Comparison of ENCODE assay signal across 9 cellular contexts in the genomic region with DNA sequence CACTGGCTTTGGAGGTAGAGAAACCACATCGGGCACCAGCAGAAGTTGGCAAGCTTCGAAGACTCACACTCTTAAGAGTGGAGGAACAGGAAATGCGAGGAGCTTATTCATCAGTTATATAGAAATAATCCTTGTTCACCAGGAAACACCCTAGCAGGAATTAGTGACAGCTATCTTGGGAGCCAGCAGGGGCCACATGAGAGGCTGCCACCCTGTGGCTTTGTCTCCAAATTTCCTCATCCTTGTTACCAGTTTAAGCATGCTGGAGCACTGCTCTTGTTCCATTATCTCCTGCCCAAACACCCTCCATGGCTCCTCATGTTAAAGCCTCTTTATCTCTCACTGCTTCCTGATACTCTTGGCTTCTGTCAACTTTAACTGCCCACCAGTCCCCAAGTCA.
DNase-seq lines count a peak whose midpoint lies in the region; ATAC-seq and TF ChIP-seq lines count a peak whose summit lies in the region.
"Had no signal": no experiment of that assay in that cellular context is flagged by ENCODE, and none has a peak within 500 bp of the region (broad histone marks: within the 10 kb centered on the region; RNA-seq: fewer than 3 reads in every experiment).

No MANE protein-coding gene starts in this region.

- no peaks in the 10 kb centered on the region for H3K9me3 ChIP-seq in HCT116 (ENCODE audit: control insufficient read depth in 1 of 2, insufficient read depth in 1 of 2, low read depth in 1 of 2, low read length in 2 of 2)

- POLR2A ChIA-PET in HCT116 (lab: Charles Lee) = no interaction called here

- intact Hi-C loops in HCT116 (cut with micrococcal nuclease) = loop anchor here (1.0 kb wide), 2 partner anchors 63 to 96 kb away; no protein-coding TSS in a partner anchor

- no peaks in the 10 kb centered on the region for H3K9me3 Mint-ChIP-seq in T-helper 2 cell treated with Interferon-gamma antibody and Interleukin-4, amounts not matched to agents 5 μg/mL and 100 μg/mL, for 36 hours
- H3K9me3 Mint-ChIP-seq: T-cell had no signal

- H4K20me1 ChIP-seq in HCT116 (ENCODE audit: insufficient read depth) = no peaks in the 10 kb centered on the region

- TF ChIP-seq POLR2A in HCT116 (IDR thresholded peaks at IDR 0.05; ENCODE audit: borderline replicate concordance, extremely low read depth, insufficient read depth, insufficient read length) (no peak), erythroblast (IDR thresholded peaks at IDR 0.05; ENCODE audit: low read length) (no peak)

- no peak overlapping the region for H3K27ac ChIP-seq in HCT116 (ENCODE audit: low read depth, low read length)

- H3K9me2 ChIP-seq in HCT116 (ENCODE audit: insufficient read depth) = no peaks in the 10 kb centered on the region

- peak; percentile 39 for DNase-seq in HCT116 (ENCODE audit: low read depth, low spot score)
- DNase-seq in OCI-M1 (lab: John Stamatoyannopoulos, UW) = peak; percentile 77
- peak; percentile 47 to 66 for DNase-seq in erythroblast (lab: John Stamatoyannopoulos, UW)
- DNase-seq in retinal pigment epithelial cell (ENCODE audit: low read depth) = no peak
- DNase-seq in T-helper 2 cell treated with Interferon-gamma antibody and Interleukin-4, amounts not matched to agents 5 μg/mL and 100 μg/mL, for 36 hours (ENCODE audit: low spot score) = no peak
- DNase-seq: T-cell had no signal

- no peak overlapping the region for H2AFZ ChIP-seq in HCT116 (ENCODE audit: low read depth, low read length, poor library complexity, severe bottlenecking)

- RAD21 ChIA-PET in HCT116 (lab: Charles Lee; ENCODE audit: low non-redundant PET in 1 of 2, low total read pairs in 2 of 2, uncharacterized antibody in 2 of 2, unreplicated experiment in 2 of 2) = no interaction called here

- H3K4me1 ChIP-seq in HCT116 (ENCODE audit: control insufficient read depth in 1 of 2, insufficient read depth in 2 of 2, low read length in 2 of 2) = peaks cover 5 to 20% of the 10 kb centered on the region in 2 experiments; a peak in 3 of 4 replicates

- H3K4me3 ChIP-seq in HCT116 (replicated peaks in 1 of 2; ENCODE audit: low read depth in 1 of 2, low read length in 2 of 2) (no peak overlapping the region), retinal pigment epithelial cell (ENCODE audit: low read length) (no peak overlapping the region)

- CTCF ChIA-PET in HCT116 (lab: Charles Lee) = interaction anchor here (0.7 to 1.9 kb wide), 5 partner anchors 29 to 251 kb away, joined by 3 to 21 read pairs (median 5); no protein-coding TSS in a partner anchor

- no peaks in the 10 kb centered on the region for H3K27me3 Mint-ChIP-seq in T-helper 2 cell treated with Interferon-gamma antibody and Interleukin-4, amounts not matched to agents 5 μg/mL and 100 μg/mL, for 36 hours (ENCODE audit: low read depth)
- H3K27me3 Mint-ChIP-seq: T-cell had no signal

- BruUV-seq in HCT116 (replicated peaks; lab: Mats Ljungman, UMichigan) = no TSS peak

- peak overlapping the region; percentile 18; the same call in 1 of the 2 replicates for H3K4me2 ChIP-seq in HCT116 (ENCODE audit: low read length)

- no peak overlapping the region for H3K27ac Mint-ChIP-seq in T-helper 2 cell treated with Interferon-gamma antibody and Interleukin-4, amounts not matched to agents 5 μg/mL and 100 μg/mL, for 36 hours
- H3K27ac Mint-ChIP-seq: T-cell had no signal

- H3K9ac ChIP-seq in HCT116 (ENCODE audit: low read length) = no peak overlapping the region

- TF ChIP-seq CTCF in HCT116 (IDR thresholded peaks at IDR 0.05 in 2 of 3, conservative IDR thresholded peaks at IDR 0.05 in 1 of 3; ENCODE audit: borderline replicate concordance in 1 of 3, insufficient read depth in 1 of 3, low read depth in 2 of 3, low read length in 2 of 3) (peak; percentile 36 to 60 (median 45); a peak in 4 of 6 replicates), retinal pigment epithelial cell (conservative IDR thresholded peaks at IDR 0.05; ENCODE audit: low read depth, low read length) (peak; percentile 20)

- no peaks in the 10 kb centered on the region for H3K79me2 ChIP-seq in HCT116 (ENCODE audit: insufficient read depth, low read length)

- peak; percentile 82 for ATAC-seq in HCT116
- no peak for ATAC-seq in GM21447 (IDR thresholded peaks at IDR 0.05; ENCODE audit: unreplicated experiment)
- no peak for ATAC-seq in HG03432 (IDR thresholded peaks at IDR 0.05; ENCODE audit: unreplicated experiment)
- no peak for ATAC-seq in HG03135 (IDR thresholded peaks at IDR 0.05; ENCODE audit: unreplicated experiment)
- ATAC-seq: T-cell had no signal

- H3K4me3 Mint-ChIP-seq in T-helper 2 cell treated with Interferon-gamma antibody and Interleukin-4, amounts not matched to agents 5 μg/mL and 100 μg/mL, for 36 hours = no peak overlapping the region
- H3K4me3 Mint-ChIP-seq: T-cell had no signal

- no peaks in the 10 kb centered on the region for H3K36me3 ChIP-seq in HCT116 (ENCODE audit: control insufficient read depth in 1 of 2, insufficient read depth in 2 of 2, low read length in 2 of 2)

- peak; percentile 62 for TF ChIP-seq RAD21 in HCT116 (IDR thresholded peaks at IDR 0.05; ENCODE audit: low read depth)

- no peaks in the 10 kb centered on the region for H3K36me3 Mint-ChIP-seq in T-helper 2 cell treated with Interferon-gamma antibody and Interleukin-4, amounts not matched to agents 5 μg/mL and 100 μg/mL, for 36 hours (ENCODE audit: low read depth)
- H3K36me3 Mint-ChIP-seq: T-cell had no signal

- H3K27me3 ChIP-seq in HCT116 (ENCODE audit: insufficient read depth, low read length) = no peaks in the 10 kb centered on the region

- H3K4me1 Mint-ChIP-seq in T-helper 2 cell treated with Interferon-gamma antibody and Interleukin-4, amounts not matched to agents 5 μg/mL and 100 μg/mL, for 36 hours (ENCODE audit: low read depth) = no peaks in the 10 kb centered on the region
- H3K4me1 Mint-ChIP-seq: T-cell had no signal

TF ChIP-seq in HCT116, 20 proteins besides CTCF, POLR2A, EP300 and RAD21:
- TF ChIP-seq YY1 (IDR thresholded peaks at IDR 0.05; ENCODE audit: extremely low read depth, insufficient replicate concordance, low read depth, low read length) (no peak), CBX3 (IDR thresholded peaks at IDR 0.05; ENCODE audit: low read depth) (peak; percentile 71; the same call in 1 of the 2 replicates), SP1 (IDR thresholded peaks at IDR 0.05; ENCODE audit: low read depth) (peak; percentile 36), POLR2AphosphoS5 (IDR thresholded peaks at IDR 0.05; ENCODE audit: low read depth, low read length) (no peak), MAX (IDR thresholded peaks at IDR 0.05) (peak; percentile 44; the same call in 1 of the 2 replicates)

Comparison
In these comparisons a context has a peak if more than half of its experiments do, and no peak if none do; other contexts are left out.
1. DNase-seq: peak in HCT116 (single experiment), OCI-M1 (single experiment) and erythroblast (2 of 2); none in retinal pigment epithelial cell (single experiment) and T-helper 2 cell treated with Interferon-gamma antibody and Interleukin-4, amounts not matched to agents 5 μg/mL and 100 μg/mL, for 36 hours (single experiment).